In the genomic region with DNA sequence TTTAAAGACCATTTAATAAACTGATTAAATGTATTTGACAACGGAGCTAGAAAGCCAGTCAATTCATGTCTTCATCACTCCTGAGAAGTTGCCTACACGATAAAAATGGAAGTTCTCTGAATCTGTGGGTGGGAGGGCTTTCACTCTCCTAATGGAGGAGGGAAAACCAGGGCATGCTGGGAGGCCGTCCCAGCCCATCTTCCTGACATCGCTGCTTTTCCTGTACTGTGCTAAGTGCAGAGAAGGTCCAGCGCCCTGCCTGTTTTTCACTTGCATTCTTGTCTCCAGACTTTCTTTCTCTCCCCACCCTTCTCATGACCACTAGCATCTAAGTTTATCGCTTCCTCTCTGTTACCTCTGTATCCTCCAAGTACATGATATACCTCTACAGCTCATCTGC, we compare ENCODE assay signal across 27 cellular contexts.
"Had no signal": no experiment of that assay in that cellular context is flagged by ENCODE, and none has a peak within 500 bp of the region (broad histone marks: within the 10 kb centered on the region; RNA-seq: fewer than 3 reads in every experiment).

No MANE protein-coding gene starts in this region.

- H3K27me3 ChIP-seq: colonic mucosa, dorsolateral prefrontal cortex, esophagus muscularis mucosa, foreskin keratinocyte, gastrocnemius medialis, heart right ventricle had no signal

- DNase-seq: colonic mucosa; cortex of kidney; dermis blood vessel endothelial cell; dorsolateral prefrontal cortex; effector CD4-positive, alpha-beta T cell; effector CD8-positive, alpha-beta T cell; effector memory CD4-positive, alpha-beta T cell; effector memory CD8-positive, alpha-beta T cell; endodermal cell; erythroblast; esophagus squamous epithelium; foreskin fibroblast; foreskin keratinocyte; foreskin melanocyte; gastrocnemius medialis; glutamatergic neuron; heart left ventricle; heart right ventricle had no signal

- H3K4me3 ChIP-seq: colonic mucosa, coronary artery, dorsolateral prefrontal cortex, esophagus muscularis mucosa, esophagus squamous epithelium, gastrocnemius medialis, gastroesophageal sphincter, heart left ventricle, heart right ventricle had no signal

- H3K36me3 ChIP-seq: colonic mucosa, esophagus muscularis mucosa, esophagus squamous epithelium, gastrocnemius medialis, gastroesophageal sphincter, heart left ventricle, heart right ventricle had no signal

- H3K9me3 ChIP-seq: colonic mucosa, esophagus squamous epithelium, gastrocnemius medialis had no signal

- H3K27ac ChIP-seq: colonic mucosa, coronary artery, epithelial cell of prostate, esophagus muscularis mucosa, esophagus squamous epithelium, foreskin keratinocyte, gastrocnemius medialis, gastroesophageal sphincter, heart left ventricle, heart right ventricle had no signal

- H3K4me1 ChIP-seq: colonic mucosa, esophagus muscularis mucosa, esophagus squamous epithelium, foreskin keratinocyte, gastrocnemius medialis, gastroesophageal sphincter had no signal

- FAIRE-seq: colon, endometrium, endothelial cell of umbilical vein, frontal cortex had no signal

- ATAC-seq: effector memory CD8-positive, alpha-beta T cell; esophagus mucosa; foreskin keratinocyte; gastrocnemius medialis; gastroesophageal sphincter; heart left ventricle; heart right ventricle had no signal
